8 cellular contexts compared by ENCODE assay signal in genomic region chr6:7107578-7108195, GRCh38. TPM values are rescaled to one million over a fixed set of nuclear protein-coding genes. Genes with fewer than 3 reads are reported as not detected.
A peak's percentile ranks its signal among the peaks of the same experiment; 100 is the strongest.
DNase-seq lines count a peak whose midpoint lies in the region; ATAC-seq, FAIRE-seq and TF ChIP-seq lines count a peak whose summit lies in the region.

A gene with protein sequence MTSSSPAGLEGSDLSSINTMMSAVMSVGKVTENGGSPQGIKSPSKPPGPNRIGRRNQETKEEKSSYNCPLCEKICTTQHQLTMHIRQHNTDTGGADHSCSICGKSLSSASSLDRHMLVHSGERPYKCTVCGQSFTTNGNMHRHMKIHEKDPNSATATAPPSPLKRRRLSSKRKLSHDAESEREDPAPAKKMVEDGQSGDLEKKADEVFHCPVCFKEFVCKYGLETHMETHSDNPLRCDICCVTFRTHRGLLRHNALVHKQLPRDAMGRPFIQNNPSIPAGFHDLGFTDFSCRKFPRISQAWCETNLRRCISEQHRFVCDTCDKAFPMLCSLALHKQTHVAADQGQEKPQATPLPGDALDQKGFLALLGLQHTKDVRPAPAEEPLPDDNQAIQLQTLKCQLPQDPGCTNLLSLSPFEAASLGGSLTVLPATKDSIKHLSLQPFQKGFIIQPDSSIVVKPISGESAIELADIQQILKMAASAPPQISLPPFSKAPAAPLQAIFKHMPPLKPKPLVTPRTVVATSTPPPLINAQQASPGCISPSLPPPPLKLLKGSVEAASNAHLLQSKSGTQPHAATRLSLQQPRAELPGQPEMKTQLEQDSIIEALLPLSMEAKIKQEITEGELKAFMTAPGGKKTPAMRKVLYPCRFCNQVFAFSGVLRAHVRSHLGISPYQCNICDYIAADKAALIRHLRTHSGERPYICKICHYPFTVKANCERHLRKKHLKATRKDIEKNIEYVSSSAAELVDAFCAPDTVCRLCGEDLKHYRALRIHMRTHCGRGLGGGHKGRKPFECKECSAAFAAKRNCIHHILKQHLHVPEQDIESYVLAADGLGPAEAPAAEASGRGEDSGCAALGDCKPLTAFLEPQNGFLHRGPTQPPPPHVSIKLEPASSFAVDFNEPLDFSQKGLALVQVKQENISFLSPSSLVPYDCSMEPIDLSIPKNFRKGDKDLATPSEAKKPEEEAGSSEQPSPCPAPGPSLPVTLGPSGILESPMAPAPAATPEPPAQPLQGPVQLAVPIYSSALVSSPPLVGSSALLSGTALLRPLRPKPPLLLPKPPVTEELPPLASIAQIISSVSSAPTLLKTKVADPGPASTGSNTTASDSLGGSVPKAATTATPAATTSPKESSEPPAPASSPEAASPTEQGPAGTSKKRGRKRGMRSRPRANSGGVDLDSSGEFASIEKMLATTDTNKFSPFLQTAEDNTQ (N-terminal part only) (plus strand): TSS chr6:7107961. CDS start chr6:7181912, 73,951 bp downstream.

- ATAC-seq in K562 = peak; percentile 76

- no peaks in the 10 kb centered on the region for H3K27me3 ChIP-seq in GM06990 (replicated peaks; ENCODE audit: control insufficient read depth, insufficient read depth, low read length)
- H3K27me3 ChIP-seq in K562 (ENCODE audit: control insufficient read depth in 2 of 2, insufficient read depth in 2 of 2, low read length in 2 of 2) = no peaks in the 10 kb centered on the region
- no peaks in the 10 kb centered on the region for H3K27me3 ChIP-seq in iPS DF 6.9 (ENCODE audit: control insufficient read depth, insufficient read depth, low read length)

- POLR2A ChIA-PET in K562 (lab: Yijun Ruan, JAX) = interaction anchor here (1.2 to 1.5 kb wide), 3 partner anchors 21 to 115 kb away, joined by 4 read pairs; no protein-coding TSS in a partner anchor

- DNase-seq in GM06990 (ENCODE audit: extremely low read depth, insufficient read length) = peak; percentile 81
- peak; percentile 61 for DNase-seq in H4 (ENCODE audit: low spot score)
- peak; percentile 46 for DNase-seq in LoVo (ENCODE audit: low spot score)
- peak; percentile 57 for DNase-seq in T-helper 2 cell treated with Interferon-gamma antibody and Interleukin-4, amounts not matched to agents 5 μg/mL and 100 μg/mL, for 36 hours (ENCODE audit: low spot score)
- DNase-seq in K562 (ENCODE audit: extremely low read depth in 1 of 4, low spot score in 3 of 4) = peak; percentile 90 to 94 (median 92)
- DNase-seq in iPS DF 6.9 (ENCODE audit: low read depth, low spot score) = no peak
- DNase-seq in midbrain (lab: John Stamatoyannopoulos, UW) = no peak

- H3K9ac ChIP-seq in K562 (ENCODE audit: insufficient read depth in 1 of 2, low read depth in 2 of 2, low read length in 2 of 2) = peak within 1 kb of the TSS; percentile 76 to 97

- under 1% methylated on average over 37 of the region's 59 CpGs for WGBS in K562 (ENCODE audit: insufficient coverage, low coverage, missing lambda C conversion rate)
- no CpG with 5 or more reads among the region's 59 CpGs for WGBS in iPS DF 6.9 (ENCODE audit: insufficient coverage, insufficient read length)

- CTCF ChIA-PET in K562 (lab: Yijun Ruan, JAX; ENCODE audit: low intra/inter-chr PET ratio) = interaction anchor here (0.6 to 0.7 kb wide), 2 partner anchors 68 to 125 kb away, joined by 4 to 7 read pairs; no protein-coding TSS in a partner anchor

- no peak for TF ChIP-seq RAD21 in K562 (CRISPR knock-in tag; conservative IDR thresholded peaks at IDR 0.05 in 1 of 2, IDR thresholded peaks at IDR 0.05 in 1 of 2)

- no peaks in the 10 kb centered on the region for H3K9me3 Mint-ChIP-seq in T-helper 2 cell treated with Interferon-gamma antibody and Interleukin-4, amounts not matched to agents 5 μg/mL and 100 μg/mL, for 36 hours

- no peak; the same call in 1 of the 2 replicates for TF ChIP-seq POLR2A in K562 (conservative IDR thresholded peaks at IDR 0.05)

- TSS peak; percentile 42 for BruUV-seq in K562 (replicated peaks; lab: Mats Ljungman, UMichigan)

- no peaks in the 10 kb centered on the region for H3K27me3 Mint-ChIP-seq in T-helper 2 cell treated with Interferon-gamma antibody and Interleukin-4, amounts not matched to agents 5 μg/mL and 100 μg/mL, for 36 hours (ENCODE audit: low read depth)

- in situ Hi-C loops in K562 (cut with MboI) = no loop called here

- peak within 1 kb of the TSS; percentile 91 for H3K4me3 Mint-ChIP-seq in T-helper 2 cell treated with Interferon-gamma antibody and Interleukin-4, amounts not matched to agents 5 μg/mL and 100 μg/mL, for 36 hours

- peak within 1 kb of the TSS; percentile 95 for H3K4me3 ChIP-seq in GM06990 (replicated peaks; ENCODE audit: low read depth, low read length)
- H3K4me3 ChIP-seq in K562 = peak within 1 kb of the TSS; percentile 64
- H3K4me3 ChIP-seq in iPS DF 6.9 (ENCODE audit: low read length) = peak within 1 kb of the TSS; percentile 79
- H3K4me3 ChIP-seq in skin epidermis = peak within 1 kb of the TSS; percentile 71 to 95 (median 92)

- H3K9me1 ChIP-seq in K562 (ENCODE audit: control insufficient read depth, insufficient read depth, low read length) = no peaks in the 10 kb centered on the region

- peak within 1 kb of the TSS; percentile 91 for H3K4me2 ChIP-seq in K562 (ENCODE audit: insufficient read depth, low read length)

- intact Hi-C loops in K562 (cut with micrococcal nuclease) = loop anchor here (1.0 to 5.0 kb wide), 6 partner anchors 33 to 130 kb away; no protein-coding TSS in a partner anchor

- H3K36me3 ChIP-seq in GM06990 (ENCODE audit: control insufficient read depth, insufficient read depth, low read length) = no peaks in the 10 kb centered on the region
- peaks cover 3% of the 10 kb centered on the region; the same call in 2 of the 3 replicates for H3K36me3 ChIP-seq in K562 (ENCODE audit: control insufficient read depth, insufficient read depth, low read length)
- no peaks in the 10 kb centered on the region for H3K36me3 ChIP-seq in iPS DF 6.9 (ENCODE audit: control insufficient read depth, insufficient read depth, low read length)

- H3K4me1 ChIP-seq in K562 (replicated peaks in 1 of 2; ENCODE audit: control insufficient read depth in 2 of 2, insufficient read depth in 2 of 2, low read length in 2 of 2) (peaks cover 37 to 38% of the 10 kb centered on the region in 2 experiments), iPS DF 6.9 (ENCODE audit: control insufficient read depth, insufficient read depth, low read length) (0 out of 2 replicates have a peak, but pooled peaks cover under 1% of the 10 kb centered on the region)

- H3K36me3 Mint-ChIP-seq in T-helper 2 cell treated with Interferon-gamma antibody and Interleukin-4, amounts not matched to agents 5 μg/mL and 100 μg/mL, for 36 hours (ENCODE audit: low read depth) = peaks cover 3% of the 10 kb centered on the region

- H3K27ac ChIP-seq in K562 (ENCODE audit: extremely low read depth, low read depth, low read length) (peak within 1 kb of the TSS; percentile 92), iPS DF 6.9 (ENCODE audit: low read length) (no peak within 1 kb of the TSS), skin epidermis (peak within 1 kb of the TSS; percentile 74 to 99 (median 96))

- H3K27ac Mint-ChIP-seq in T-helper 2 cell treated with Interferon-gamma antibody and Interleukin-4, amounts not matched to agents 5 μg/mL and 100 μg/mL, for 36 hours = peak within 1 kb of the TSS; percentile 96

- H3K79me2 ChIP-seq in K562 (ENCODE audit: control insufficient read depth, insufficient read depth, low read length) = peaks cover 51% of the 10 kb centered on the region

- TF ChIP-seq CTCF in GM06990 (IDR thresholded peaks at IDR 0.05; ENCODE audit: insufficient read depth, low read length, poor library complexity, severe bottlenecking) = no peak
- no peak for TF ChIP-seq CTCF in K562 (IDR thresholded peaks at IDR 0.05 in 2 of 3, conservative IDR thresholded peaks at IDR 0.05 in 1 of 3; ENCODE audit: insufficient read depth in 2 of 3, low read depth in 1 of 3, low read length in 3 of 3)

- TF ChIP-seq EP300 in K562 (IDR thresholded peaks at IDR 0.05; ENCODE audit: low read length) = 0 out of 2 replicates have a peak, but pooled peaks have one; percentile 27

- peaks cover 4% of the 10 kb centered on the region; the same call in 1 of the 2 replicates for H4K20me1 ChIP-seq in K562 (replicated peaks; ENCODE audit: control insufficient read depth, insufficient read depth, low read length)

- H3K9me3 ChIP-seq in K562 (replicated peaks; ENCODE audit: control insufficient read depth, insufficient read depth, low read depth, low read length) (no peaks in the 10 kb centered on the region), iPS DF 6.9 (ENCODE audit: control insufficient read depth, insufficient read depth, low read length) (no peaks in the 10 kb centered on the region)

- FAIRE-seq in K562 (lab: Jason Lieb, UNC) = no peak

- peaks cover 39% of the 10 kb centered on the region for H3K4me1 Mint-ChIP-seq in T-helper 2 cell treated with Interferon-gamma antibody and Interleukin-4, amounts not matched to agents 5 μg/mL and 100 μg/mL, for 36 hours (ENCODE audit: low read depth)

- H2AFZ ChIP-seq in K562 (ENCODE audit: low read depth, low read length) = peak within 1 kb of the TSS; percentile 89

TF ChIP-seq in K562, 482 proteins besides CTCF, POLR2A, EP300 and RAD21 (continues in another document):
- peak; percentile 77 for TF ChIP-seq NFRKB (IDR thresholded peaks at IDR 0.05; ENCODE audit: low read depth)

RNA-seq across cellular contexts. Expression of the gene that starts here (rescaled TPM):
- total RNA-seq in H4 (2014; rRNA removed; shearing (Covaris generic)) = 5.3 and 13.0 TPM in 2 replicates
- 128 and 141 TPM in 2 replicates for total RNA-seq in K562 (2011; cell fraction: chromatin; rRNA removed; ENCODE audit: low replicate concordance)
- total RNA-seq in K562 (2011; cell fraction: nucleolus; rRNA removed) = 88.6 and 91.1 TPM in 2 replicates
- 120 and 166 TPM in 2 replicates for total RNA-seq in K562 (2011; cell fraction: nucleoplasm; rRNA removed)
- total RNA-seq in K562 (2014; rRNA removed) (19.3 and 34.7 TPM in 2 replicates), K562 (2014; rRNA removed; fragmentation: Illumina TruSeq; extraction: Trizol) (24.3 and 25.0 TPM in 2 replicates), K562 (2015; rRNA removed; fragmentation: Illumina TruSeq; extraction: Trizol) (21.9 and 22.1 TPM in 2 replicates), K562 (2021) (64.2 and 65.7 TPM in 2 replicates)
- polyA plus RNA-seq in K562 (2011; rRNA removed) (5.2 and 6.0 TPM in 2 replicates), K562 (2014; fragmentation: Illumina TruSeq; extraction: Trizol) (23.6 and 25.9 TPM in 2 replicates), K562 (2014; fragmentation: Nextera tagmentation; extraction: Ambion mirVana) (1 to 10 TPM; 3.3 to 4.8 TPM), K562 (2014; rRNA removed) (15.6 and 19.6 TPM in 2 replicates)
- 5.6 and 6.8 TPM in 2 replicates for polyA plus RNA-seq in K562 (2011; cell fraction: cytosol; rRNA removed)
- 25.5 and 29.7 TPM in 2 replicates for polyA plus RNA-seq in K562 (2011; cell fraction: nucleus; rRNA removed)
- polyA plus RNA-seq in K562 (2012) = 20.6 and 20.9 TPM in 2 replicates
- polyA minus RNA-seq in K562 (2011; rRNA and poly(A)+ RNA removed) = 42.2 and 45.2 TPM in 2 replicates
- 34.1 and 47.8 TPM in 2 replicates for polyA minus RNA-seq in K562 (2011; cell fraction: cytosol; rRNA and poly(A)+ RNA removed)
- polyA minus RNA-seq in K562 (2011; cell fraction: nucleus; rRNA and poly(A)+ RNA removed) = 48.1 and 74.3 TPM in 2 replicates

Comparison
In these comparisons a context has a peak if more than half of its experiments do, and no peak if none do; other contexts are left out.
1. DNase-seq: peak in GM06990 (single experiment), H4 (single experiment), LoVo (single experiment), T-helper 2 cell treated with Interferon-gamma antibody and Interleukin-4, amounts not matched to agents 5 μg/mL and 100 μg/mL, for 36 hours (single experiment) and K562 (4 of 4); none in iPS DF 6.9 (single experiment) and midbrain (single experiment).
2. Peak in every context shown above with its lines, with median percentiles within 50 percentile points of each other: H3K4me3 ChIP-seq.